Comparison of ENCODE assay signal across 8 cellular contexts in the genomic region with DNA sequence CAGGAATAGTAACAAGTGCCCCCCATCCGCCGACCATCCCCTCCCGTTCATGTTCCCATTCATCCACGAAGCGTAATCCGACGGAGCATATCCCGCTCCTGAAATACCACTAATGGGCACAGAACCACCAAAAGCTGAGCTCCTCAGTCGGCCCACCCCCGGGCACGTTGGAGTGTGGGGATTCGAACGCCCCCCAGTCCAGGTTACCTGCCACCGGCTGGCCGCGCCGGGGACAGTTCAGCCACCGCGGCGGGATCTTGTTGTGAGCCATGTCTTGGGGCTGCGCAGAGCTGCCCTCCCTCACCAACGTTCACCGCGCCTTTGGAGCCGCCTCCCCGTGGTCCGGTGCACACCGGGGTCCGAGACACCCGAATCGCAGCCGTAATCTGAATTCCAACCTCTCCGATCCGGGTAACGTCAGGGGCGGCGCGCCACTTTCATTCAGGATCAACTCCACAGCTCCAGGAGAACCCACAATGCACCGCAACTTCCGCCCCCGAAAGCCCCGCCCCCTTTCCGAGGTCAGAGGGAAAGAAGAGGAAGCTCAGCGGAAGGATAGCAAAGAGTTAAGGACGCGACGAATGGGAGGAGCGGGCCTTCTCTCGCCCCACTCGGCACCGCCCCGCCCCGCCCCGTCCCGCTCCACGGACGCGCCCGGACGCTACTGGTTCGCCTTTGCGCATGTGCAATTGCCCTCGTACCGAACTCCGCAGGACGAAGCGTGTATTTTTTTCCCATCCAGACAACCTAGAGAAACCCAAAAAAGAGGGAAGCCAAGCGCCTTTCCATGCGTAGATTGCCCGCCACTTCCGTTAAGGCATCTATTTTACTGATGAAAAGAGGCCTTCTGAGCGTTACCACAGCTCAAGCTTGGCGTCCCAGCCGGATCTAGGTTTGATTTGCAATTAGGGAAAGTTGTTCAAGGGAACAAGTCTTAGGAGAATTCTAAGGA. TPM values are rescaled to one million over a fixed set of nuclear protein-coding genes. Genes with fewer than 3 reads are reported as not detected.
A peak's percentile ranks its signal among the peaks of the same experiment; 100 is the strongest.
DNase-seq lines count a peak whose midpoint lies in the region; TF ChIP-seq lines count a peak whose summit lies in the region.

A gene (minus strand): TSS at position 480 of the 952 bp plus-strand sequence. CDS start 209 bp downstream, at position 271.

- peak within 1 kb of the TSS; percentile 90 to 97 (median 97) for H3K27ac Mint-ChIP-seq in nephron
- H3K27ac Mint-ChIP-seq in stimulated activated naive CD8-positive, alpha-beta T cell treated with anti-CD3 and anti-CD28 coated beads, Interleukin-15, Interleukin-2, amounts not matched to agents 100 ng/mL and 50 ng/mL, for 24 hours, result peak within 1 kb of the TSS; percentile 94

- no peaks in the 10 kb centered on the region for H3K27me3 ChIP-seq in H7 (ENCODE audit: control insufficient read depth, insufficient read depth, low read length)

- no peaks in the 10 kb centered on the region for H3K36me3 ChIP-seq in H7 (replicated peaks; ENCODE audit: control insufficient read depth, insufficient read depth, low read length)

- H3K4me3 ChIP-seq in H7 (ENCODE audit: insufficient read depth, low read depth, low read length) (peak within 1 kb of the TSS; percentile 87), fibroblast of the aortic adventitia (ENCODE audit: low read depth, low read length) (peak within 1 kb of the TSS; percentile 98)

- peak within 1 kb of the TSS; percentile 93 to 97 (median 94) for H3K4me3 Mint-ChIP-seq in nephron
- peak within 1 kb of the TSS; percentile 99 for H3K4me3 Mint-ChIP-seq in stimulated activated naive CD8-positive, alpha-beta T cell treated with anti-CD3 and anti-CD28 coated beads, Interleukin-15, Interleukin-2, amounts not matched to agents 100 ng/mL and 50 ng/mL, for 24 hours

- H3K36me3 Mint-ChIP-seq in nephron (ENCODE audit: low read depth), result peaks cover 22% of the 10 kb centered on the region
- peaks cover 8% of the 10 kb centered on the region for H3K36me3 Mint-ChIP-seq in stimulated activated naive CD8-positive, alpha-beta T cell treated with anti-CD3 and anti-CD28 coated beads, Interleukin-15, Interleukin-2, amounts not matched to agents 100 ng/mL and 50 ng/mL, for 24 hours (ENCODE audit: low read depth)

- TF ChIP-seq CTCF in fibroblast of the aortic adventitia (IDR thresholded peaks at IDR 0.05; ENCODE audit: insufficient read depth, low read length) (no peak), nephron (IDR thresholded peaks at IDR 0.05; ENCODE audit: unreplicated experiment in 3 of 3) (no peak)

- H3K4me1 Mint-ChIP-seq in nephron, result peaks cover 28% of the 10 kb centered on the region
- H3K4me1 Mint-ChIP-seq in stimulated activated naive CD8-positive, alpha-beta T cell treated with anti-CD3 and anti-CD28 coated beads, Interleukin-15, Interleukin-2, amounts not matched to agents 100 ng/mL and 50 ng/mL, for 24 hours (ENCODE audit: low read depth), result peaks cover 46% of the 10 kb centered on the region

- H3K9me3 Mint-ChIP-seq in nephron, result peaks cover 19% of the 10 kb centered on the region
- no peaks in the 10 kb centered on the region for H3K9me3 Mint-ChIP-seq in stimulated activated naive CD8-positive, alpha-beta T cell treated with anti-CD3 and anti-CD28 coated beads, Interleukin-15, Interleukin-2, amounts not matched to agents 100 ng/mL and 50 ng/mL, for 24 hours

- peak; percentile 99 for DNase-seq in ELF-1 (ENCODE audit: low read depth, low spot score)
- peak; percentile 93 for DNase-seq in H7
- DNase-seq in M059J (ENCODE audit: low read depth), result peak; percentile 96
- peak; percentile 96 to 97 for DNase-seq in SHP77 (lab: John Stamatoyannopoulos, UW)
- peak; percentile 97 for DNase-seq in activated effector memory CD4-positive, alpha-beta T cell treated with Interleukin-2 at 50 U/mL for 16 hours
- peak; percentile 95 for DNase-seq in fibroblast of the aortic adventitia (ENCODE audit: low read depth)

- H3K27me3 Mint-ChIP-seq in nephron (ENCODE audit: low read depth), result no peaks in the 10 kb centered on the region
- no peaks in the 10 kb centered on the region for H3K27me3 Mint-ChIP-seq in stimulated activated naive CD8-positive, alpha-beta T cell treated with anti-CD3 and anti-CD28 coated beads, Interleukin-15, Interleukin-2, amounts not matched to agents 100 ng/mL and 50 ng/mL, for 24 hours

RNA-seq across cellular contexts. Expression of the gene that starts here (rescaled TPM):
- 26.9 and 36.0 TPM in 2 replicates for total RNA-seq in H7 (2014; rRNA removed; shearing (Covaris generic))
- 14.3 and 21.7 TPM in 2 replicates for total RNA-seq in M059J (2014; rRNA removed; shearing (Covaris generic))
- total RNA-seq in fibroblast of the aortic adventitia (ENCODE audit: low replicate concordance), result 24.9 and 49.0 TPM in 2 replicates

Comparison
In these comparisons a context has a peak if more than half of its experiments do, and no peak if none do; other contexts are left out.
1. Peak in every context shown above with its lines: DNase-seq and H3K4me3 ChIP-seq.